ENCODE assay signal across 10 cellular contexts in the genomic region with DNA sequence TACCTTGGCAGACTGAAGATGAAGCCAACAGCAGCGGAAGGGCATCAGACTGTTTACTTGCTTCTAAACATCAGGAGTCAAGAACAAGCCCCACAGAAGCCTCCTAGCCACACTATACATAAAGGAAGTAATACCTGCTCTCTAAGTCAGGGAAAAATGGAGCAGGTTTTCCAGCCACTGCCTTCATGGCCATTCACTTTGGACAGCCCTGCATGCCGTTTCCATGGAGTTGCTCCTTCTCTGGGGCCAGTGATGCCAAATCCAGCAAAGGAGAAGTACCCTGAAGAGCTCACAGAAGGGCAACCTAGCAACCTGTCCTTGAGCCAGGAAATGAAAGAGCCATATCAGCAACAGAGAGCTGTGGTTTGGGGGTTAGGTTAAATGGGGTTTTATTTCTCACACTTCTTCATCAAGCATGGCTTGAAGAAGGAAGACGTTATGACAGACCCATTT. TPM values are rescaled to one million over a fixed set of nuclear protein-coding genes. Genes with fewer than 3 reads are reported as not detected.
DNase-seq lines count a peak whose midpoint lies in the region; ATAC-seq and TF ChIP-seq lines count a peak whose summit lies in the region.
"Not testable (repeated sequence)": the region's sequence is repeated elsewhere in the genome, so short reads cannot be mapped to it uniquely, and the experiment has no call there.
"Had no signal": no experiment of that assay in that cellular context is flagged by ENCODE, and none has a peak within 500 bp of the region (broad histone marks: within the 10 kb centered on the region; RNA-seq: fewer than 3 reads in every experiment).

No MANE protein-coding gene starts in this region.

- peaks cover 20 to 43% (median 33%) of the 10 kb centered on the region in 4 donors for H3K4me1 Mint-ChIP-seq in CD4-positive, alpha-beta memory T cell
- H3K4me1 Mint-ChIP-seq in T-helper 17 cell (peaks cover 29% of the 10 kb centered on the region), natural killer cell (peaks cover 20 to 74% of the 10 kb centered on the region in 2 donors)
- peaks cover 30% of the 10 kb centered on the region for H3K4me1 Mint-ChIP-seq in activated naive CD8-positive, alpha-beta T cell treated with anti-CD3 and anti-CD28 coated beads for 36 hours

- not testable (repeated sequence) for H3K36me3 Mint-ChIP-seq in CD4-positive, alpha-beta memory T cell; T-helper 17 cell (ENCODE audit: low read depth); natural killer cell
- peaks cover 11% of the 10 kb centered on the region for H3K36me3 Mint-ChIP-seq in activated naive CD8-positive, alpha-beta T cell treated with anti-CD3 and anti-CD28 coated beads for 36 hours

- H3K4me1 ChIP-seq in CD4-positive, alpha-beta memory T cell (ENCODE audit: insufficient read depth, low read length): peaks cover 44% of the 10 kb centered on the region

- TF ChIP-seq CTCF in natural killer cell (IDR thresholded peaks at IDR 0.05): not testable (repeated sequence)

- not testable (repeated sequence) for H3K4me3 ChIP-seq in CD4-positive, alpha-beta memory T cell (ENCODE audit: low read length in 2 of 2)

- DNase-seq in CD4-positive, alpha-beta memory T cell: peak; percentile 38 to 51 (median 41)
- not testable (repeated sequence) for DNase-seq in T-helper 17 cell; activated naive CD8-positive, alpha-beta T cell treated with anti-CD3 and anti-CD28 coated beads for 36 hours; natural killer cell

- H3K9me3 Mint-ChIP-seq in CD4-positive, alpha-beta memory T cell; activated naive CD8-positive, alpha-beta T cell treated with anti-CD3 and anti-CD28 coated beads for 36 hours; natural killer cell: not testable (repeated sequence)

- POLR2A ChIA-PET in CD4-positive, alpha-beta memory T cell (lab: Charles Lee; ENCODE audit: partially characterized antibody): interaction anchor here (1.8 to 5.4 kb wide), 4 partner anchors 10 to 46 kb away, joined by 8 to 29 read pairs (median 22); a partner anchor contains a TSS

- CTCF ChIA-PET in CD4-positive, alpha-beta memory T cell (lab: Charles Lee; ENCODE audit: partially characterized antibody): interaction anchor here (1.2 to 3.4 kb wide), 2 partner anchors 11 kb away, joined by 4 to 48 read pairs; no protein-coding TSS in a partner anchor

- peak overlapping the region; percentile 48 to 89 (median 75) for H3K4me3 Mint-ChIP-seq in CD4-positive, alpha-beta memory T cell
- H3K4me3 Mint-ChIP-seq in T-helper 17 cell: peak overlapping the region; percentile 93
- H3K4me3 Mint-ChIP-seq in activated naive CD8-positive, alpha-beta T cell treated with anti-CD3 and anti-CD28 coated beads for 36 hours: peak overlapping the region; percentile 90
- H3K4me3 Mint-ChIP-seq in natural killer cell: peak overlapping the region; percentile 93

- not testable (repeated sequence) for H3K36me3 ChIP-seq in CD4-positive, alpha-beta memory T cell (ENCODE audit: insufficient read depth, low read length)

- H3K27me3 ChIP-seq in CD4-positive, alpha-beta memory T cell (ENCODE audit: insufficient read depth, low read length): not testable (repeated sequence)

- H3K9me3 ChIP-seq in CD4-positive, alpha-beta memory T cell (ENCODE audit: control insufficient read depth in 1 of 2, low read length in 2 of 2); T-helper 17 cell (ENCODE audit: control insufficient read depth, low read length, poor library complexity, severe bottlenecking): not testable (repeated sequence)

- peak overlapping the region; percentile 82 to 98 (median 88) for H3K27ac Mint-ChIP-seq in CD4-positive, alpha-beta memory T cell
- H3K27ac Mint-ChIP-seq in T-helper 17 cell (peak overlapping the region; percentile 87), natural killer cell (peak overlapping the region; percentile 86 to 94)
- H3K27ac Mint-ChIP-seq in activated naive CD8-positive, alpha-beta T cell treated with anti-CD3 and anti-CD28 coated beads for 36 hours: peak overlapping the region; percentile 72

- intact Hi-C loops in CD4-positive, alpha-beta memory T cell (cut with micrococcal nuclease): loop anchor here (5.0 kb wide), 1 partner anchor 193 kb away; no protein-coding TSS in a partner anchor
- intact Hi-C loops in natural killer cell (cut with micrococcal nuclease): loop anchor here (5.0 kb wide), 1 partner anchor 47 kb away; a partner anchor contains a TSS

- H3K27ac ChIP-seq in CD4-positive, alpha-beta memory T cell (ENCODE audit: low read depth, low read length): peak overlapping the region; percentile 35

- not testable (repeated sequence) for H3K27me3 Mint-ChIP-seq in CD4-positive, alpha-beta memory T cell; T-helper 17 cell; activated naive CD8-positive, alpha-beta T cell treated with anti-CD3 and anti-CD28 coated beads for 36 hours; natural killer cell (ENCODE audit: low read depth in 2 of 2)

- peak; percentile 27 for ATAC-seq in GM18861 (IDR thresholded peaks at IDR 0.05; ENCODE audit: unreplicated experiment)
- peak; percentile 49 for ATAC-seq in GM21447 (IDR thresholded peaks at IDR 0.05; ENCODE audit: unreplicated experiment)
- ATAC-seq in HG02981 (IDR thresholded peaks at IDR 0.05; ENCODE audit: unreplicated experiment): peak; percentile 49
- ATAC-seq in HG03565 (IDR thresholded peaks at IDR 0.05; ENCODE audit: unreplicated experiment): peak; percentile 52
- peak; percentile 65 for ATAC-seq in T-helper 17 cell
- ATAC-seq in natural killer cell: peak; percentile 45 to 65 (median 64)

RNA-seq across cellular contexts. Expression of a gene that starts 1.8 kb away (rescaled TPM):
- 1 to 10 TPM; 9.2 to 9.5 TPM for total RNA-seq in CD4-positive, alpha-beta memory T cell
- polyA plus RNA-seq in CD4-positive, alpha-beta memory T cell: 1 to 10 TPM; 1.3 to 2.0 TPM
- 1 to 10 TPM; 4.0 to 4.9 TPM for total RNA-seq in T-helper 17 cell
- total RNA-seq in activated naive CD8-positive, alpha-beta T cell treated with anti-CD3 and anti-CD28 coated beads for 36 hours: 1 to 10 TPM; 5.5 to 5.8 TPM
- 1 to 10 TPM; 4.4 to 8.9 (median 5.6) TPM for total RNA-seq in natural killer cell
- total RNA-seq: LHCN-M2 had no signal

RNA-seq across cellular contexts. Expression of a gene that starts 34.5 kb away (rescaled TPM):
- total RNA-seq in CD4-positive, alpha-beta memory T cell: 1 to 10 TPM; 2.8 to 3.6 TPM
- polyA plus RNA-seq in CD4-positive, alpha-beta memory T cell: under 1 TPM; 0.41 to 0.48 TPM
- total RNA-seq in T-helper 17 cell: 1 to 10 TPM; 1.6 to 3.1 TPM
- total RNA-seq in activated naive CD8-positive, alpha-beta T cell treated with anti-CD3 and anti-CD28 coated beads for 36 hours: 1 to 10 TPM; 2.2 to 2.5 TPM
- total RNA-seq in natural killer cell: 1 to 10 TPM; 2.0 to 4.1 (median 2.5) TPM
- total RNA-seq: G401 had no signal

RNA-seq across cellular contexts. Expression of a gene that starts 46.3 kb away (rescaled TPM):
- 10 to 100 TPM; 20.9 to 21.0 TPM for total RNA-seq in CD4-positive, alpha-beta memory T cell
- 1 to 10 TPM; 7.1 to 9.6 TPM for polyA plus RNA-seq in CD4-positive, alpha-beta memory T cell
- total RNA-seq in T-helper 17 cell (1 to 10 TPM; 7.9 to 9.6 TPM), natural killer cell (10 to 100 TPM; 10.1 to 20.6 (median 12.8) TPM)
- 1 to 10 TPM; 5.2 to 5.8 TPM for total RNA-seq in activated naive CD8-positive, alpha-beta T cell treated with anti-CD3 and anti-CD28 coated beads for 36 hours
- total RNA-seq: G401 had no signal

RNA-seq across cellular contexts. Expression of a gene that starts 55.7 kb away (rescaled TPM):
- 10 to 100 TPM; 19.6 to 19.9 TPM for total RNA-seq in CD4-positive, alpha-beta memory T cell
- polyA plus RNA-seq in CD4-positive, alpha-beta memory T cell: 10 to 100 TPM in 1 of 2 donors, 1 to 10 TPM in 1; 7.1 to 10.2 TPM
- total RNA-seq in T-helper 17 cell (10 to 100 TPM; 14.1 to 15.0 TPM), natural killer cell (10 to 100 TPM; 31.9 to 35.9 (median 32.6) TPM)
- 1 to 10 TPM; 7.8 to 8.1 TPM for total RNA-seq in activated naive CD8-positive, alpha-beta T cell treated with anti-CD3 and anti-CD28 coated beads for 36 hours
